29 cellular contexts compared by ENCODE assay signal in the genomic region with DNA sequence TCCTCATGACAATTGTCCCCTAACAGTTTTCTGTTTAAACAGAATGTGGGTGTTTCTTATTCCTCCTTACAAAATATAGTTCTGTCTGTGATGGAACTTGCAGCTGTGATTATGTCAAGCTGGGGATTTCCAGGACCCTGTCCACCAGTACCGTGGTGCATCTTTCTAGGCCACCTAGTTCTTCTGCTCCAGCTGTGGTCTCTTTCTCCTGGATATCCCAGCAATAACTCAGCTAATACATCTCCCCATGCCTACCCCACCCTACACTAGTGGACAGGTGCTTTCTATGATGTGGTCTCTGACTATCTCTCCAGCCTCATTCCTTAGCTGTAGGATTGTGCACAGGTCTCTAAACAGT. TPM values are rescaled to one million over a fixed set of nuclear protein-coding genes. Genes with fewer than 3 reads are reported as not detected.
DNase-seq lines count a peak whose midpoint lies in the region; ATAC-seq, FAIRE-seq and TF ChIP-seq lines count a peak whose summit lies in the region.
"Had no signal": no experiment of that assay in that cellular context is flagged by ENCODE, and none has a peak within 500 bp of the region (broad histone marks: within the 10 kb centered on the region; RNA-seq: fewer than 3 reads in every experiment).

No MANE protein-coding gene starts in this region.

- BruUV-seq in K562 (replicated peaks; lab: Mats Ljungman, UMichigan) = no TSS peak

- CTCF ChIA-PET in K562 (lab: Yijun Ruan, JAX; ENCODE audit: low intra/inter-chr PET ratio) = no interaction called here

- intact Hi-C loops in K562 (cut with micrococcal nuclease) = no loop called here
- intact Hi-C loops in aorta (cut with DNase I) = no loop called here

- no peak overlapping the region for H2BK120ac ChIP-seq in mesenchymal stem cell (ENCODE audit: low read depth, low read length)

- no peak overlapping the region for H3K4me2 ChIP-seq in DND-41 (ENCODE audit: insufficient read depth, low read length)
- no peak overlapping the region for H3K4me2 ChIP-seq in K562 (ENCODE audit: insufficient read depth, low read length)
- no peak overlapping the region for H3K4me2 ChIP-seq in mesenchymal stem cell (ENCODE audit: low read length, poor library complexity, severe bottlenecking)

- FAIRE-seq in K562 (lab: Jason Lieb, UNC) = no peak

- DNase-seq in DND-41 (no peak), K562 (ENCODE audit: extremely low read depth in 1 of 4, low spot score in 3 of 4) (no peak), mesenchymal stem cell (no peak), NCI-H1694 treated with DMSO at 0.1 percent for 48 hours (lab: John Stamatoyannopoulos, UW) (no peak), aorta (no peak), SKM-1 treated with dmso at 0.1 percent for 144 hours (lab: John Stamatoyannopoulos, UW; ENCODE audit: unreplicated experiment) (no peak)
- DNase-seq: activated CD4-positive, alpha-beta T cell treated with anti-CD3 and anti-CD28 coated beads, Interleukin-2, amount 10 ng/mL, durations not matched to agents 24 days and 14 days; activated effector memory CD4-positive, alpha-beta T cell treated with anti-CD3 and anti-CD28 coated beads, Interleukin-2, amount 50 U/mL, for 16 hours; activated T-cell treated with anti-CD3 and anti-CD28 coated beads, Interleukin-2, amount 50 U/mL, for 1 hour; CD8-positive, alpha-beta memory T cell; DMS 273 treated with DMSO at 0.1 percent for 48 hours; heart left ventricle; kidney; midbrain; naive thymus-derived CD4-positive, alpha-beta T cell; NCI-H1092; NCI-H1930; NCI-H69; psoas muscle; sigmoid colon; SJCRH30; stimulated activated CD4-positive, alpha-beta T cell treated with anti-CD3 and anti-CD28 coated beads, Interleukin-4, amount 100 ng/mL, for 24 hours; T1000; transverse colon had no signal

- H3K23ac ChIP-seq in mesenchymal stem cell (ENCODE audit: low read length in 2 of 2) = no peak overlapping the region

- H2AFZ ChIP-seq in DND-41 (ENCODE audit: low read depth, low read length) = no peak overlapping the region
- no peak overlapping the region for H2AFZ ChIP-seq in K562 (ENCODE audit: low read depth, low read length)
- no peak overlapping the region for H2AFZ ChIP-seq in mesenchymal stem cell (ENCODE audit: low read depth, low read length)

- H4K20me1 ChIP-seq in DND-41 (ENCODE audit: insufficient read depth, low read length) (no peaks in the 10 kb centered on the region), K562 (replicated peaks; ENCODE audit: control insufficient read depth, insufficient read depth, low read length) (no peaks in the 10 kb centered on the region)

- H3K18ac ChIP-seq in mesenchymal stem cell (ENCODE audit: low read depth in 1 of 2, low read length in 2 of 2) = peak overlapping the region in 1 of 2 experiments; percentile 62

- no peak overlapping the region for H2BK5ac ChIP-seq in mesenchymal stem cell (ENCODE audit: low read depth, low read length, poor library complexity, severe bottlenecking)

- TF ChIP-seq EP300 in K562 (IDR thresholded peaks at IDR 0.05; ENCODE audit: low read length) = no peak

- no peak overlapping the region for H4K8ac ChIP-seq in mesenchymal stem cell (ENCODE audit: low read length)

- H3K4ac ChIP-seq in mesenchymal stem cell (ENCODE audit: low read depth in 1 of 2, low read length in 2 of 2) = no peak overlapping the region

- H3K9me1 ChIP-seq in K562 (ENCODE audit: control insufficient read depth, insufficient read depth, low read length) = no peaks in the 10 kb centered on the region

- H3K14ac ChIP-seq in mesenchymal stem cell (ENCODE audit: low read length in 2 of 2) = no peak overlapping the region

- H4K91ac ChIP-seq in mesenchymal stem cell (ENCODE audit: low read length) = no peak overlapping the region

- no peak for TF ChIP-seq POLR2A in K562 (conservative IDR thresholded peaks at IDR 0.05)

- H2BK15ac ChIP-seq in mesenchymal stem cell (ENCODE audit: low read depth, poor library complexity, severe bottlenecking) = no peak overlapping the region

- H3K4me3 ChIP-seq in DND-41 (ENCODE audit: low read depth in 1 of 2, low read length in 2 of 2) (no peak overlapping the region), K562 (no peak overlapping the region), mesenchymal stem cell (ENCODE audit: insufficient read depth in 1 of 2, low read depth in 1 of 2, low read length in 2 of 2) (no peak overlapping the region), aorta (ENCODE audit: low read length in 2 of 2) (no peak overlapping the region)
- H3K4me3 ChIP-seq: cardiac muscle cell, esophagus muscularis mucosa, heart left ventricle, psoas muscle, sigmoid colon, SJCRH30, transverse colon had no signal

- H2AK5ac ChIP-seq in mesenchymal stem cell (ENCODE audit: low read length, severe bottlenecking) = peak overlapping the region; percentile 44

- H2BK12ac ChIP-seq in mesenchymal stem cell (ENCODE audit: low read length in 2 of 2) = peak overlapping the region in 1 of 2 experiments; percentile 39

- H3K36me3 ChIP-seq in DND-41 (ENCODE audit: insufficient read depth, low read length) (peaks cover 90% of the 10 kb centered on the region), K562 (ENCODE audit: control insufficient read depth, insufficient read depth, low read length) (peaks cover 83% of the 10 kb centered on the region), mesenchymal stem cell (ENCODE audit: control insufficient read depth in 1 of 2, insufficient read depth in 2 of 2, low read depth in 1 of 2, low read length in 2 of 2) (peaks cover 24 to 93% of the 10 kb centered on the region in 2 experiments), aorta (ENCODE audit: control insufficient read depth in 1 of 2, insufficient read depth in 2 of 2, low read length in 1 of 2) (peaks cover 8% of the 10 kb centered on the region in 2 donors)

- in situ Hi-C loops in K562 (cut with MboI) = no loop called here

- H3K79me2 ChIP-seq in DND-41 (ENCODE audit: insufficient read depth, low read length) (peaks cover 6% of the 10 kb centered on the region; the same call in 1 of the 2 replicates), K562 (ENCODE audit: control insufficient read depth, insufficient read depth, low read length) (no peaks in the 10 kb centered on the region)

- H3K27ac ChIP-seq in DND-41 (ENCODE audit: low read length) = peak overlapping the region; percentile 26; the same call in 1 of the 2 replicates
- no peak overlapping the region for H3K27ac ChIP-seq in K562 (ENCODE audit: extremely low read depth, low read depth, low read length)
- peak overlapping the region; percentile 50 for H3K27ac ChIP-seq in mesenchymal stem cell (ENCODE audit: low read length, poor library complexity, severe bottlenecking)
- no peak overlapping the region for H3K27ac ChIP-seq in aorta (ENCODE audit: low read depth in 1 of 2, low read length in 2 of 2)
- H3K27ac ChIP-seq: cardiac muscle cell, esophagus muscularis mucosa, heart left ventricle, psoas muscle, sigmoid colon, SJCRH30, transverse colon, VCaP had no signal

- no peak overlapping the region for H3K9ac ChIP-seq in DND-41 (ENCODE audit: low read depth, low read length)
- H3K9ac ChIP-seq in K562 (ENCODE audit: insufficient read depth in 1 of 2, low read depth in 2 of 2, low read length in 2 of 2) = no peak overlapping the region
- no peak overlapping the region for H3K9ac ChIP-seq in mesenchymal stem cell (ENCODE audit: low read length)

- H3K4me1 ChIP-seq in DND-41 (ENCODE audit: insufficient read depth, low read length) (no peaks in the 10 kb centered on the region), K562 (replicated peaks in 1 of 2; ENCODE audit: control insufficient read depth in 2 of 2, insufficient read depth in 2 of 2, low read length in 2 of 2) (no peaks in the 10 kb centered on the region), mesenchymal stem cell (ENCODE audit: control insufficient read depth, insufficient read depth, low read depth, low read length) (peaks cover 8% of the 10 kb centered on the region), aorta (ENCODE audit: control insufficient read depth in 1 of 2, insufficient read depth in 2 of 2, low read length in 2 of 2) (no peaks in the 10 kb centered on the region)
- H3K4me1 ChIP-seq: heart left ventricle, psoas muscle, sigmoid colon, SJCRH30 had no signal

- POLR2A ChIA-PET in K562 (lab: Yijun Ruan, JAX) = interaction anchor here (1.0 kb wide), 1 partner anchor 24 kb away, joined by 3 read pairs; no protein-coding TSS in a partner anchor

- H3K79me1 ChIP-seq in mesenchymal stem cell (replicated peaks; ENCODE audit: low read length, poor library complexity, severe bottlenecking) = no peaks in the 10 kb centered on the region

- H3K27me3 ChIP-seq in DND-41 (ENCODE audit: insufficient read depth, low read length, poor library complexity) (no peaks in the 10 kb centered on the region), K562 (ENCODE audit: control insufficient read depth in 2 of 2, insufficient read depth in 2 of 2, low read length in 2 of 2) (no peaks in the 10 kb centered on the region), mesenchymal stem cell (ENCODE audit: control insufficient read depth in 1 of 2, insufficient read depth in 1 of 2, low read length in 2 of 2) (no peaks in the 10 kb centered on the region), aorta (ENCODE audit: control insufficient read depth in 1 of 2, insufficient read depth in 2 of 2, low read length in 1 of 2) (no peaks in the 10 kb centered on the region)
- H3K27me3 ChIP-seq: cardiac muscle cell, esophagus muscularis mucosa, heart left ventricle, sigmoid colon, SJCRH30, transverse colon had no signal

- H3K9me3 ChIP-seq in DND-41 (ENCODE audit: insufficient read depth, low read length, severe bottlenecking) (no peaks in the 10 kb centered on the region), K562 (replicated peaks; ENCODE audit: control insufficient read depth, insufficient read depth, low read depth, low read length) (no peaks in the 10 kb centered on the region), mesenchymal stem cell (ENCODE audit: control insufficient read depth, low read length) (no peaks in the 10 kb centered on the region), aorta (ENCODE audit: control insufficient read depth, low read length) (no peaks in the 10 kb centered on the region)
- H3K9me3 ChIP-seq: esophagus muscularis mucosa, heart left ventricle, psoas muscle, sigmoid colon, SJCRH30, transverse colon had no signal

- 0 out of 3 replicates have a peak, but pooled peaks have one; percentile 35 for ATAC-seq in DND-41 (ENCODE audit: insufficient read depth, low read depth)
- peak; percentile 47 for ATAC-seq in HG02885 (IDR thresholded peaks at IDR 0.05; ENCODE audit: poor library complexity, unreplicated experiment)
- peak; percentile 28; the same call in 1 of the 3 replicates for ATAC-seq in K562
- no peak for ATAC-seq in aorta (ENCODE audit: low FRiP score)
- no peak for ATAC-seq in HG03442 (IDR thresholded peaks at IDR 0.05; ENCODE audit: unreplicated experiment)
- ATAC-seq: heart left ventricle; naive thymus-derived CD4-positive, alpha-beta T cell; psoas muscle had no signal

- WGBS in K562 (ENCODE audit: insufficient coverage, low coverage, missing lambda C conversion rate) = 100% methylated on average over 1 of the region's 1 CpG
- 90% methylated on average over 1 of the region's 1 CpG for WGBS in mesenchymal stem cell
- WGBS in aorta, 2 donors = 85% methylated on average over 1 of the region's 1 CpG

- TF ChIP-seq CTCF in DND-41 (IDR thresholded peaks at IDR 0.05; ENCODE audit: borderline replicate concordance, extremely low read depth, low read length, poor library complexity, severe bottlenecking) = no peak
- TF ChIP-seq CTCF in K562 (IDR thresholded peaks at IDR 0.05 in 2 of 3, conservative IDR thresholded peaks at IDR 0.05 in 1 of 3; ENCODE audit: insufficient read depth in 2 of 3, low read depth in 1 of 3, low read length in 3 of 3) = no peak

- no peak for TF ChIP-seq RAD21 in K562 (CRISPR knock-in tag; conservative IDR thresholded peaks at IDR 0.05 in 1 of 2, IDR thresholded peaks at IDR 0.05 in 1 of 2)

RNA-seq across cellular contexts. Expression of a gene that starts 25.8 kb away (rescaled TPM):
- 48.8 and 150 TPM in 2 replicates for total RNA-seq in K562 (2011; cell fraction: chromatin; rRNA removed; ENCODE audit: low replicate concordance)
- 22.3 and 36.3 TPM in 2 replicates for total RNA-seq in K562 (2011; cell fraction: nucleolus; rRNA removed)
- total RNA-seq in K562 (2011; cell fraction: nucleoplasm; rRNA removed) = 55.5 and 94.2 TPM in 2 replicates
- total RNA-seq in K562 (2014; rRNA removed) = 38.3 and 40.9 TPM in 2 replicates
- total RNA-seq in K562 (2014; rRNA removed; fragmentation: Illumina TruSeq; extraction: Trizol) = 62.8 and 75.6 TPM in 2 replicates
- 60.5 and 63.6 TPM in 2 replicates for total RNA-seq in K562 (2015; rRNA removed; fragmentation: Illumina TruSeq; extraction: Trizol)
- 77.8 and 89.2 TPM in 2 replicates for total RNA-seq in K562 (2021)
- polyA plus RNA-seq in K562 (2011; rRNA removed) = 39.6 and 52.0 TPM in 2 replicates
- 14.5 and 19.9 TPM in 2 replicates for polyA plus RNA-seq in K562 (2011; cell fraction: cytosol; rRNA removed)
- polyA plus RNA-seq in K562 (2011; cell fraction: nucleus; rRNA removed) = 55.9 and 59.1 TPM in 2 replicates
- 30.6 and 51.9 TPM in 2 replicates for polyA plus RNA-seq in K562 (2012)
- polyA plus RNA-seq in K562 (2014; fragmentation: Illumina TruSeq; extraction: Trizol) = 48.6 and 64.6 TPM in 2 replicates
- 10 to 100 TPM; 18.5 to 20.3 TPM for polyA plus RNA-seq in K562 (2014; fragmentation: Nextera tagmentation; extraction: Ambion mirVana)
- polyA plus RNA-seq in K562 (2014; rRNA removed) = 42.5 and 44.2 TPM in 2 replicates
- 67.7 and 75.5 TPM in 2 replicates for polyA minus RNA-seq in K562 (2011; rRNA and poly(A)+ RNA removed)
- polyA minus RNA-seq in K562 (2011; cell fraction: cytosol; rRNA and poly(A)+ RNA removed) = 29.8 and 31.0 TPM in 2 replicates
- 64.8 and 112 TPM in 2 replicates for polyA minus RNA-seq in K562 (2011; cell fraction: nucleus; rRNA and poly(A)+ RNA removed)
- polyA plus RNA-seq in mesenchymal stem cell (2013, experiment 1 of 2) = 99.4 TPM
- polyA plus RNA-seq in mesenchymal stem cell (2013, experiment 2 of 2) = 110 TPM
- 100 to 1,000 TPM; 119 to 145 TPM for total RNA-seq in aorta
- polyA plus RNA-seq in aorta = 10 to 100 TPM; 40.1 to 86.1 TPM

Comparison
In these comparisons a context has a peak if more than half of its experiments do, and no peak if none do; other contexts are left out.
1. ATAC-seq: peak in DND-41 (single experiment), HG02885 (single experiment) and K562 (single experiment); none in aorta (single experiment) and HG03442 (single experiment).
2. H3K27ac ChIP-seq: peak in DND-41 (single experiment) and mesenchymal stem cell (single experiment); none in K562 (single experiment) and aorta (0 of 2).